ENCODE assay signal across 1 cellular context in the genomic region with DNA sequence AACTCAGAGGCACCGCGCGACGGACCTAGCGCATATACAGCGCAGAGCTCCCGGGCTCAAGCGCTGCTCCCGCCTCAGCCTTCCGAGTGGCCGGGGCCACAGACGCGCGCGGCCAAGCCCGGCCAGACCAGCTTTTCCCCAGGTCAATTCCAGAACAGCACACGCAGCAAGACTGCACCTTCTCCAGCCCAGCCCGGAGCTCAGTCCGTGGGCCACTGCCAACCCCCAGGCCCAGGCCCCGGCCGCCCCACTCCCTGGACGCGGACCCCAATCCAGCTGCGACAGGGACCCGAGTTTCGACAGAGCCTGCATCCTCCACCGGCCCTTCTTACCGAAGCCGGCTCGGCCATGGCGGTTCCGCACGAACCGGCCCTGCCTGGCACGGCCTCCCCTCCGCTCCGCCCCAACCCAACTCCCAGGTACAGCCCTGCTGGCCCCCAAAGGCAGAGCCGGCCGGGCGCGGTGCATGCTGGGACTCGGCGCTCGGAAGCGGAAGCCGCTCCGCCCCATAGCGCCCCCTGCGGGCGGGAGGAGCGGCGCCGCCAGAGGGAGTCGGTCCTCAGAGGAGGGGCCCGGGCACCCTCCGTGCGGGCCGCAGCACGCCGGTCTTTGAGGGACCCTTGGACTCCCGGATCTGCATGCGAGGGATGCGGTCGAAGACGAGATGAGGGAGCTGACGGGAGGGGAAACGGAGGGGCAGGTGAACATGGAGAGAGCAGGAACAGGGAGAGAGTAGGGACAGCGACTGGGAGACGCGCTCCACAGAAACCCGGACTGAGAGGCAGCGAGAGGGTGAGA.
A peak's percentile ranks its signal among the peaks of the same experiment; 100 is the strongest.
TF ChIP-seq lines count a peak whose summit lies in the region.

A gene with protein sequence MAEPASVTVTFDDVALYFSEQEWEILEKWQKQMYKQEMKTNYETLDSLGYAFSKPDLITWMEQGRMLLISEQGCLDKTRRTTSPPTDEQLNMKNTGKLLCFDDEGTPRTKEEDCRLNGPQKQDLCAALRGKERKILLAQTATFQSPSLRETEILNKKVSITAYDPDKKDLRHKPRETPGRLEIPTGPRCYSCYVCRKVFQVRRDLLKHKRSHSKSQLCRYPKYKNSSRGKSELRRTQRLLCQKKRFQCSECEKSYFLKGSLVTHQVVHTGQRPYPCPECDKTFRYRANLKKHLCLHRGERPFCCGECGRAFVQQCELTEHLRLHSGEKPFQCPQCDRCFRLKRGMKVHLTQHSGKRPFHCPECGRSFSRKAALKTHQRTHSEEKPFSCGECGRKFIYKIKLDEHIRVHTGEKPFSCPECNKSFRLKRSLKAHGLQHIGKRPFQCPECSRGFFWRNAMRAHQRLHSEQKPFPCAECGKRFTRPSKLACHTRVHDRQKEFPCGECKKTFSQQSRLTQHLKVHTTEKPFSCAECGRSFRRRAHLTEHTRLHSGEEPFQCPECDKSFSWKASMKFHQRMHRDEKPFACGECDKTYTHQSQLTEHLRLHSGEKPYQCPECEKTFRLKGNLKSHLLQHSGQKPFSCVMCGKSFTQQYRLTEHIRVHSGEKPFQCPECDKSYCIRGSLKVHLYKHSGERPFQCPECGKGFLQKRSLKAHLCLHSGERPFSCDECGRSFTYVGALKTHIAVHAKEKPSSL (minus strand): TSS at position 461 of the 798 bp plus-strand sequence. CDS start 111 bp downstream, at position 350.

TF ChIP-seq in K562, 482 proteins besides CTCF, POLR2A, EP300 and RAD21 (continued from another document and continues in another):
- TF ChIP-seq, protein P1, sequence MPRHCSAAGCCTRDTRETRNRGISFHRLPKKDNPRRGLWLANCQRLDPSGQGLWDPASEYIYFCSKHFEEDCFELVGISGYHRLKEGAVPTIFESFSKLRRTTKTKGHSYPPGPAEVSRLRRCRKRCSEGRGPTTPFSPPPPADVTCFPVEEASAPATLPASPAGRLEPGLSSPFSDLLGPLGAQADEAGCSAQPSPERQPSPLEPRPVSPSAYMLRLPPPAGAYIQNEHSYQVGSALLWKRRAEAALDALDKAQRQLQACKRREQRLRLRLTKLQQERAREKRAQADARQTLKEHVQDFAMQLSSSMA (CRISPR knock-in tag; IDR thresholded peaks at IDR 0.05): peak; percentile 90
- TF ChIP-seq, protein P2, sequence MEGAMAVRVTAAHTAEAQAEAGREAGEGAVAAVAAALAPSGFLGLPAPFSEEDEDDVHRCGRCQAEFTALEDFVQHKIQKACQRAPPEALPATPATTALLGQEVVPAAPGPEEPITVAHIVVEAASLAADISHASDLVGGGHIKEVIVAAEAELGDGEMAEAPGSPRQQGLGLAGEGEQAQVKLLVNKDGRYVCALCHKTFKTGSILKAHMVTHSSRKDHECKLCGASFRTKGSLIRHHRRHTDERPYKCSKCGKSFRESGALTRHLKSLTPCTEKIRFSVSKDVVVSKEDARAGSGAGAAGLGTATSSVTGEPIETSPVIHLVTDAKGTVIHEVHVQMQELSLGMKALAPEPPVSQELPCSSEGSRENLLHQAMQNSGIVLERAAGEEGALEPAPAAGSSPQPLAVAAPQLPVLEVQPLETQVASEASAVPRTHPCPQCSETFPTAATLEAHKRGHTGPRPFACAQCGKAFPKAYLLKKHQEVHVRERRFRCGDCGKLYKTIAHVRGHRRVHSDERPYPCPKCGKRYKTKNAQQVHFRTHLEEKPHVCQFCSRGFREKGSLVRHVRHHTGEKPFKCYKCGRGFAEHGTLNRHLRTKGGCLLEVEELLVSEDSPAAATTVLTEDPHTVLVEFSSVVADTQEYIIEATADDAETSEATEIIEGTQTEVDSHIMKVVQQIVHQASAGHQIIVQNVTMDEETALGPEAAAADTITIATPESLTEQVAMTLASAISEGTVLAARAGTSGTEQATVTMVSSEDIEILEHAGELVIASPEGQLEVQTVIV (CRISPR knock-in tag; IDR thresholded peaks at IDR 0.05; ENCODE audit: borderline replicate concordance): no peak
- TF ChIP-seq JUNB (CRISPR knock-in tag; conservative IDR thresholded peaks at IDR 0.05): peak; percentile 37
- no peak for TF ChIP-seq ZNF134 (CRISPR knock-in tag; conservative IDR thresholded peaks at IDR 0.05)
- TF ChIP-seq, protein P3, sequence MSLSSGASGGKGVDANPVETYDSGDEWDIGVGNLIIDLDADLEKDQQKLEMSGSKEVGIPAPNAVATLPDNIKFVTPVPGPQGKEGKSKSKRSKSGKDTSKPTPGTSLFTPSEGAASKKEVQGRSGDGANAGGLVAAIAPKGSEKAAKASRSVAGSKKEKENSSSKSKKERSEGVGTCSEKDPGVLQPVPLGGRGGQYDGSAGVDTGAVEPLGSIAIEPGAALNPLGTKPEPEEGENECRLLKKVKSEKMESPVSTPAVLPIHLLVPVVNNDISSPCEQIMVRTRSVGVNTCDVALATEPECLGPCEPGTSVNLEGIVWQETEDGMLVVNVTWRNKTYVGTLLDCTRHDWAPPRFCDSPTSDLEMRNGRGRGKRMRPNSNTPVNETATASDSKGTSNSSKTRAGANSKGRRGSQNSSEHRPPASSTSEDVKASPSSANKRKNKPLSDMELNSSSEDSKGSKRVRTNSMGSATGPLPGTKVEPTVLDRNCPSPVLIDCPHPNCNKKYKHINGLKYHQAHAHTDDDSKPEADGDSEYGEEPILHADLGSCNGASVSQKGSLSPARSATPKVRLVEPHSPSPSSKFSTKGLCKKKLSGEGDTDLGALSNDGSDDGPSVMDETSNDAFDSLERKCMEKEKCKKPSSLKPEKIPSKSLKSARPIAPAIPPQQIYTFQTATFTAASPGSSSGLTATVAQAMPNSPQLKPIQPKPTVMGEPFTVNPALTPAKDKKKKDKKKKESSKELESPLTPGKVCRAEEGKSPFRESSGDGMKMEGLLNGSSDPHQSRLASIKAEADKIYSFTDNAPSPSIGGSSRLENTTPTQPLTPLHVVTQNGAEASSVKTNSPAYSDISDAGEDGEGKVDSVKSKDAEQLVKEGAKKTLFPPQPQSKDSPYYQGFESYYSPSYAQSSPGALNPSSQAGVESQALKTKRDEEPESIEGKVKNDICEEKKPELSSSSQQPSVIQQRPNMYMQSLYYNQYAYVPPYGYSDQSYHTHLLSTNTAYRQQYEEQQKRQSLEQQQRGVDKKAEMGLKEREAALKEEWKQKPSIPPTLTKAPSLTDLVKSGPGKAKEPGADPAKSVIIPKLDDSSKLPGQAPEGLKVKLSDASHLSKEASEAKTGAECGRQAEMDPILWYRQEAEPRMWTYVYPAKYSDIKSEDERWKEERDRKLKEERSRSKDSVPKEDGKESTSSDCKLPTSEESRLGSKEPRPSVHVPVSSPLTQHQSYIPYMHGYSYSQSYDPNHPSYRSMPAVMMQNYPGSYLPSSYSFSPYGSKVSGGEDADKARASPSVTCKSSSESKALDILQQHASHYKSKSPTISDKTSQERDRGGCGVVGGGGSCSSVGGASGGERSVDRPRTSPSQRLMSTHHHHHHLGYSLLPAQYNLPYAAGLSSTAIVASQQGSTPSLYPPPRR (CRISPR knock-in tag; IDR thresholded peaks at IDR 0.05; ENCODE audit: borderline replicate concordance): peak; percentile 99
- TF ChIP-seq, protein P4, sequence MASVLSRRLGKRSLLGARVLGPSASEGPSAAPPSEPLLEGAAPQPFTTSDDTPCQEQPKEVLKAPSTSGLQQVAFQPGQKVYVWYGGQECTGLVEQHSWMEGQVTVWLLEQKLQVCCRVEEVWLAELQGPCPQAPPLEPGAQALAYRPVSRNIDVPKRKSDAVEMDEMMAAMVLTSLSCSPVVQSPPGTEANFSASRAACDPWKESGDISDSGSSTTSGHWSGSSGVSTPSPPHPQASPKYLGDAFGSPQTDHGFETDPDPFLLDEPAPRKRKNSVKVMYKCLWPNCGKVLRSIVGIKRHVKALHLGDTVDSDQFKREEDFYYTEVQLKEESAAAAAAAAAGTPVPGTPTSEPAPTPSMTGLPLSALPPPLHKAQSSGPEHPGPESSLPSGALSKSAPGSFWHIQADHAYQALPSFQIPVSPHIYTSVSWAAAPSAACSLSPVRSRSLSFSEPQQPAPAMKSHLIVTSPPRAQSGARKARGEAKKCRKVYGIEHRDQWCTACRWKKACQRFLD (CRISPR knock-in tag; IDR thresholded peaks at IDR 0.05): peak; percentile 94
- TF ChIP-seq SMC3 (conservative IDR thresholded peaks at IDR 0.05; ENCODE audit: insufficient read depth, low read depth, low read length): peak; percentile 43; the same call in 1 of the 2 replicates
- no peak; the same call in 1 of the 2 replicates for TF ChIP-seq HIVEP1 (CRISPR knock-in tag; IDR thresholded peaks at IDR 0.05)
- no peak for TF ChIP-seq YBX1 (IDR thresholded peaks at IDR 0.05)
- peak; percentile 87; the same call in 1 of the 2 replicates for TF ChIP-seq RBM15 (IDR thresholded peaks at IDR 0.05; ENCODE audit: insufficient read depth, low read length)
- no peak for TF ChIP-seq ZNF174 (CRISPR knock-in tag; IDR thresholded peaks at IDR 0.05)
- TF ChIP-seq, protein P5, sequence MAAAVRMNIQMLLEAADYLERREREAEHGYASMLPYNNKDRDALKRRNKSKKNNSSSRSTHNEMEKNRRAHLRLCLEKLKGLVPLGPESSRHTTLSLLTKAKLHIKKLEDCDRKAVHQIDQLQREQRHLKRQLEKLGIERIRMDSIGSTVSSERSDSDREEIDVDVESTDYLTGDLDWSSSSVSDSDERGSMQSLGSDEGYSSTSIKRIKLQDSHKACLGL (CRISPR knock-in tag; IDR thresholded peaks at IDR 0.05; ENCODE audit: borderline replicate concordance, poor library complexity, severe bottlenecking): no peak
- no peak for TF ChIP-seq ZNF165 (CRISPR knock-in tag; IDR thresholded peaks at IDR 0.05; ENCODE audit: borderline replicate concordance)
- TF ChIP-seq FOXK2 (conservative IDR thresholded peaks at IDR 0.05 in 1 of 2, IDR thresholded peaks at IDR 0.05 in 1 of 2; ENCODE audit: low read depth in 2 of 2): peak; percentile 47 to 62; a peak in 2 of 4 replicates
- TF ChIP-seq MTA1 (IDR thresholded peaks at IDR 0.05; ENCODE audit: borderline replicate concordance): no peak; the same call in 1 of the 2 replicates
- TF ChIP-seq, protein P6, sequence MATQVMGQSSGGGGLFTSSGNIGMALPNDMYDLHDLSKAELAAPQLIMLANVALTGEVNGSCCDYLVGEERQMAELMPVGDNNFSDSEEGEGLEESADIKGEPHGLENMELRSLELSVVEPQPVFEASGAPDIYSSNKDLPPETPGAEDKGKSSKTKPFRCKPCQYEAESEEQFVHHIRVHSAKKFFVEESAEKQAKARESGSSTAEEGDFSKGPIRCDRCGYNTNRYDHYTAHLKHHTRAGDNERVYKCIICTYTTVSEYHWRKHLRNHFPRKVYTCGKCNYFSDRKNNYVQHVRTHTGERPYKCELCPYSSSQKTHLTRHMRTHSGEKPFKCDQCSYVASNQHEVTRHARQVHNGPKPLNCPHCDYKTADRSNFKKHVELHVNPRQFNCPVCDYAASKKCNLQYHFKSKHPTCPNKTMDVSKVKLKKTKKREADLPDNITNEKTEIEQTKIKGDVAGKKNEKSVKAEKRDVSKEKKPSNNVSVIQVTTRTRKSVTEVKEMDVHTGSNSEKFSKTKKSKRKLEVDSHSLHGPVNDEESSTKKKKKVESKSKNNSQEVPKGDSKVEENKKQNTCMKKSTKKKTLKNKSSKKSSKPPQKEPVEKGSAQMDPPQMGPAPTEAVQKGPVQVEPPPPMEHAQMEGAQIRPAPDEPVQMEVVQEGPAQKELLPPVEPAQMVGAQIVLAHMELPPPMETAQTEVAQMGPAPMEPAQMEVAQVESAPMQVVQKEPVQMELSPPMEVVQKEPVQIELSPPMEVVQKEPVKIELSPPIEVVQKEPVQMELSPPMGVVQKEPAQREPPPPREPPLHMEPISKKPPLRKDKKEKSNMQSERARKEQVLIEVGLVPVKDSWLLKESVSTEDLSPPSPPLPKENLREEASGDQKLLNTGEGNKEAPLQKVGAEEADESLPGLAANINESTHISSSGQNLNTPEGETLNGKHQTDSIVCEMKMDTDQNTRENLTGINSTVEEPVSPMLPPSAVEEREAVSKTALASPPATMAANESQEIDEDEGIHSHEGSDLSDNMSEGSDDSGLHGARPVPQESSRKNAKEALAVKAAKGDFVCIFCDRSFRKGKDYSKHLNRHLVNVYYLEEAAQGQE (CRISPR knock-in tag; IDR thresholded peaks at IDR 0.05; ENCODE audit: low read depth): peak; percentile 60; the same call in 1 of the 2 replicates
- peak; percentile 62; the same call in 1 of the 2 replicates for TF ChIP-seq ZKSCAN1 (IDR thresholded peaks at IDR 0.05; ENCODE audit: low read depth, low read length)
- TF ChIP-seq, protein P7, sequence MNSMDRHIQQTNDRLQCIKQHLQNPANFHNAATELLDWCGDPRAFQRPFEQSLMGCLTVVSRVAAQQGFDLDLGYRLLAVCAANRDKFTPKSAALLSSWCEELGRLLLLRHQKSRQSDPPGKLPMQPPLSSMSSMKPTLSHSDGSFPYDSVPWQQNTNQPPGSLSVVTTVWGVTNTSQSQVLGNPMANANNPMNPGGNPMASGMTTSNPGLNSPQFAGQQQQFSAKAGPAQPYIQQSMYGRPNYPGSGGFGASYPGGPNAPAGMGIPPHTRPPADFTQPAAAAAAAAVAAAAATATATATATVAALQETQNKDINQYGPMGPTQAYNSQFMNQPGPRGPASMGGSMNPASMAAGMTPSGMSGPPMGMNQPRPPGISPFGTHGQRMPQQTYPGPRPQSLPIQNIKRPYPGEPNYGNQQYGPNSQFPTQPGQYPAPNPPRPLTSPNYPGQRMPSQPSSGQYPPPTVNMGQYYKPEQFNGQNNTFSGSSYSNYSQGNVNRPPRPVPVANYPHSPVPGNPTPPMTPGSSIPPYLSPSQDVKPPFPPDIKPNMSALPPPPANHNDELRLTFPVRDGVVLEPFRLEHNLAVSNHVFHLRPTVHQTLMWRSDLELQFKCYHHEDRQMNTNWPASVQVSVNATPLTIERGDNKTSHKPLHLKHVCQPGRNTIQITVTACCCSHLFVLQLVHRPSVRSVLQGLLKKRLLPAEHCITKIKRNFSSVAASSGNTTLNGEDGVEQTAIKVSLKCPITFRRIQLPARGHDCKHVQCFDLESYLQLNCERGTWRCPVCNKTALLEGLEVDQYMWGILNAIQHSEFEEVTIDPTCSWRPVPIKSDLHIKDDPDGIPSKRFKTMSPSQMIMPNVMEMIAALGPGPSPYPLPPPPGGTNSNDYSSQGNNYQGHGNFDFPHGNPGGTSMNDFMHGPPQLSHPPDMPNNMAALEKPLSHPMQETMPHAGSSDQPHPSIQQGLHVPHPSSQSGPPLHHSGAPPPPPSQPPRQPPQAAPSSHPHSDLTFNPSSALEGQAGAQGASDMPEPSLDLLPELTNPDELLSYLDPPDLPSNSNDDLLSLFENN (IDR thresholded peaks at IDR 0.05; ENCODE audit: low read depth in 2 of 2, low read length in 2 of 2): peak in 1 of 2 experiments; percentile 82; a peak in 2 of 4 replicates
- peak; percentile 99 for TF ChIP-seq KDM5B (IDR thresholded peaks at IDR 0.05; ENCODE audit: insufficient replicate concordance, low read depth, low read length)
- peak; percentile 84; the same call in 1 of the 2 replicates for TF ChIP-seq ZC3H8 (IDR thresholded peaks at IDR 0.05)
- no peak for TF ChIP-seq ZNF79 (CRISPR knock-in tag; IDR thresholded peaks at IDR 0.05; ENCODE audit: low read depth)
- TF ChIP-seq STAG1 (CRISPR knock-in tag; IDR thresholded peaks at IDR 0.05; ENCODE audit: borderline replicate concordance): no peak
- TF ChIP-seq ZNF316 (IDR thresholded peaks at IDR 0.05): peak; percentile 61
- peak; percentile 86; the same call in 1 of the 2 replicates for TF ChIP-seq TGIF2 (CRISPR knock-in tag; IDR thresholded peaks at IDR 0.05)
- TF ChIP-seq GTF2A2 (tag; IDR thresholded peaks at IDR 0.05): peak; percentile 39; the same call in 1 of the 2 replicates
- TF ChIP-seq HLTF (IDR thresholded peaks at IDR 0.05): no peak; the same call in none of the 2 replicates
